ENCODE assay signal across 9 cellular contexts in genomic region chr2:108988796-108989713, GRCh38. TPM values are rescaled to one million over a fixed set of nuclear protein-coding genes. Genes with fewer than 3 reads are reported as not detected.
DNase-seq lines count a peak whose midpoint lies in the region; ATAC-seq, FAIRE-seq and TF ChIP-seq lines count a peak whose summit lies in the region.
"Had no signal": no experiment of that assay in that cellular context is flagged by ENCODE, and none has a peak within 500 bp of the region (broad histone marks: within the 10 kb centered on the region; RNA-seq: fewer than 3 reads in every experiment).

Gene EDAR (minus strand): TSS chr2:108989220. CDS start chr2:108931014, 58,206 bp downstream.

- peak; percentile 66 for ATAC-seq in GM18907 (IDR thresholded peaks at IDR 0.05; ENCODE audit: unreplicated experiment)
- peak; percentile 82 to 87 for ATAC-seq in activated T-cell treated with anti-CD3 and anti-CD28 coated beads, Interleukin-2, amount 50 U/mL, for 4 hours
- ATAC-seq in pancreas: peak; percentile 87 to 98 (median 95)
- ATAC-seq in HG03039 (IDR thresholded peaks at IDR 0.05; ENCODE audit: unreplicated experiment): no peak
- no peak for ATAC-seq in HG03439 (IDR thresholded peaks at IDR 0.05; ENCODE audit: unreplicated experiment)
- ATAC-seq in GM21737 (IDR thresholded peaks at IDR 0.05; ENCODE audit: unreplicated experiment): no peak

- FAIRE-seq in pancreas (lab: Jason Lieb, UNC): no peak
- FAIRE-seq: TTC549 had no signal

- H3K4me1 ChIP-seq in pancreas: no peaks in the 10 kb centered on the region

- peaks cover 38% of the 10 kb centered on the region for H3K4me1 Mint-ChIP-seq in activated T-cell treated with anti-CD3 and anti-CD28 coated beads, Interleukin-2, amount 50 U/mL, for 4 hours (ENCODE audit: low read depth)

- no peaks in the 10 kb centered on the region for H3K36me3 Mint-ChIP-seq in activated T-cell treated with anti-CD3 and anti-CD28 coated beads, Interleukin-2, amount 50 U/mL, for 4 hours (ENCODE audit: insufficient read depth)

- peak within 1 kb of the TSS; percentile 77 for H3K4me3 Mint-ChIP-seq in activated T-cell treated with anti-CD3 and anti-CD28 coated beads, Interleukin-2, amount 50 U/mL, for 4 hours

- intact Hi-C loops in pancreas (cut with DNase I): no loop called here

- H3K27ac ChIP-seq in pancreas: no peak within 1 kb of the TSS

- no peaks in the 10 kb centered on the region for H3K36me3 ChIP-seq in pancreas

- TF ChIP-seq CTCF in fibroblast of mammary gland (conservative IDR thresholded peaks at IDR 0.05; ENCODE audit: control insufficient read depth, insufficient read depth, low read depth, low read length) (peak; percentile 26), pancreas (IDR thresholded peaks at IDR 0.05) (peak in 3 of 4 donors; percentile 32 to 54 (median 43))

- H3K9me3 ChIP-seq in pancreas: no peaks in the 10 kb centered on the region

- WGBS in pancreas, 2 donors: 11 to 12% methylated on average over 20 of the region's 20 CpGs

- H3K27me3 ChIP-seq in pancreas: no peaks in the 10 kb centered on the region

- DNase-seq in NCI-H345 treated with DMSO at 0.1 percent for 48 hours (lab: John Stamatoyannopoulos, UW; ENCODE audit: unreplicated experiment): peak; percentile 3
- peak; percentile 43 for DNase-seq in activated T-cell treated with anti-CD3 and anti-CD28 coated beads, Interleukin-2, amount 50 U/mL, for 4 hours
- DNase-seq in fibroblast of mammary gland (ENCODE audit: low read depth): peak; percentile 7
- DNase-seq in pancreas: peak in 4 of 6 donors; percentile 32 to 64 (median 44)

- H3K4me3 ChIP-seq in fibroblast of mammary gland (ENCODE audit: control insufficient read depth, low read depth, low read length): no peak within 1 kb of the TSS
- peak within 1 kb of the TSS in 2 of 4 donors; percentile 24 to 35 for H3K4me3 ChIP-seq in pancreas

- H3K27me3 Mint-ChIP-seq in activated T-cell treated with anti-CD3 and anti-CD28 coated beads, Interleukin-2, amount 50 U/mL, for 4 hours (ENCODE audit: low read depth): peaks cover 8% of the 10 kb centered on the region

- no peaks in the 10 kb centered on the region for H3K9me3 Mint-ChIP-seq in activated T-cell treated with anti-CD3 and anti-CD28 coated beads, Interleukin-2, amount 50 U/mL, for 4 hours

RNA-seq across cellular contexts. Expression of gene EDAR, which starts in this region (rescaled TPM):
- under 1 TPM in 2 of 3 donors, not detected in 1; 0.05 to 0.13 TPM for total RNA-seq in activated T-cell treated with anti-CD3 and anti-CD28 coated beads, Interleukin-2, amount 50 U/mL, for 4 hours
- under 1 TPM; 0.06 to 0.41 (median 0.13) TPM for total RNA-seq in pancreas
- under 1 TPM; 0.05 to 0.11 TPM for polyA plus RNA-seq in pancreas

Comparison
In these comparisons a context has a peak if more than half of its experiments do, and no peak if none do; other contexts are left out.
1. Peak in DNase-seq and ATAC-seq in activated T-cell treated with anti-CD3 and anti-CD28 coated beads, Interleukin-2, amount 50 U/mL, for 4 hours; RNA of the gene not detected or under 1 TPM.
2. Peak in DNase-seq and ATAC-seq in pancreas; RNA of the gene not detected or under 1 TPM.